Comparison of ENCODE assay signal across 8 cellular contexts in genomic region chr16:8797364-8798173, GRCh38. TPM values are rescaled to one million over a fixed set of nuclear protein-coding genes. Genes with fewer than 3 reads are reported as not detected.
DNase-seq lines count a peak whose midpoint lies in the region; ATAC-seq lines count a peak whose summit lies in the region.

Gene PMM2, plus strand, starts transcription at chr16:8797839. Its CDS starts 44 bp downstream, at chr16:8797883.
Gene TMEM186, minus strand, starts transcription at chr16:8797639. Its CDS starts 25 bp downstream, at chr16:8797614.

- H2BK12ac ChIP-seq in mesenchymal stem cell (ENCODE audit: low read length in 2 of 2), result peak within 1 kb of the TSS in 1 of 2 experiments; percentile 15

- peak within 1 kb of the TSS; percentile 84 to 97 for H3K23ac ChIP-seq in mesenchymal stem cell (ENCODE audit: low read length in 2 of 2)

- DNase-seq in Caki2 (ENCODE audit: low read depth) (peak; percentile 98), HUDEP-2 (lab: John Stamatoyannopoulos, UW; ENCODE audit: unreplicated experiment in 76 of 76) (peak in 75 of 76 experiments; percentile 44 to 96 (median 92)), NOMO-1 treated with dmso at 0.1 percent for 144 hours (lab: John Stamatoyannopoulos, UW; ENCODE audit: unreplicated experiment) (peak; percentile 92), mesenchymal stem cell (peak; percentile 97)
- DNase-seq in activated CD8-positive, alpha-beta memory T cell treated with anti-CD3 and anti-CD28 coated beads for 48 hours (ENCODE audit: low read depth in 2 of 3, low spot score in 2 of 3), result peak; percentile 76 to 90 (median 88)
- peak; percentile 94 for DNase-seq in stimulated activated CD8-positive, alpha-beta memory T cell treated with anti-CD3 and anti-CD28 coated beads, Interleukin-12 subunit alpha, Interleukin-12 subunit beta, amount 100 ng/mL, for 24 hours (ENCODE audit: extremely low read depth)

- no peaks in the 10 kb centered on the region for H3K9me3 ChIP-seq in endocrine pancreas (ENCODE audit: control insufficient read depth, low read length)
- H3K9me3 ChIP-seq in mesenchymal stem cell (ENCODE audit: control insufficient read depth, low read length), result no peaks in the 10 kb centered on the region

- H3K79me1 ChIP-seq in mesenchymal stem cell (replicated peaks; ENCODE audit: low read length, poor library complexity, severe bottlenecking), result peaks cover 20% of the 10 kb centered on the region

- H3K27me3 ChIP-seq in endocrine pancreas (ENCODE audit: control insufficient read depth, insufficient read depth, low read length) (no peaks in the 10 kb centered on the region), mesenchymal stem cell (ENCODE audit: control insufficient read depth in 1 of 2, insufficient read depth in 1 of 2, low read length in 2 of 2) (no peaks in the 10 kb centered on the region)

- peak within 1 kb of the TSS; percentile 98 to 100 for H3K4ac ChIP-seq in mesenchymal stem cell (ENCODE audit: low read depth in 1 of 2, low read length in 2 of 2)

- H3K9ac ChIP-seq in endocrine pancreas (ENCODE audit: control insufficient read depth, insufficient read depth, low read length) (peak within 1 kb of the TSS; percentile 86), mesenchymal stem cell (ENCODE audit: low read length) (peak within 1 kb of the TSS; percentile 98)

- peak within 1 kb of the TSS; percentile 81 for H3K27ac ChIP-seq in mesenchymal stem cell (ENCODE audit: low read length, poor library complexity, severe bottlenecking)

- peak within 1 kb of the TSS; percentile 84 for H2AK5ac ChIP-seq in mesenchymal stem cell (ENCODE audit: low read length, severe bottlenecking)

- H3K4me2 ChIP-seq in mesenchymal stem cell (ENCODE audit: low read length, poor library complexity, severe bottlenecking), result peak within 1 kb of the TSS; percentile 94

- peak within 1 kb of the TSS; percentile 46 for H2AFZ ChIP-seq in mesenchymal stem cell (ENCODE audit: low read depth, low read length)

- in situ Hi-C loops in Caki2 (cut with HindIII; ENCODE audit: low pct_unique_long_range_greater_than_20kb, low sequenced_read_pairs), result no loop called here

- H3K18ac ChIP-seq in mesenchymal stem cell (ENCODE audit: low read depth in 1 of 2, low read length in 2 of 2), result peak within 1 kb of the TSS; percentile 96 to 98

- H4K8ac ChIP-seq in mesenchymal stem cell (ENCODE audit: low read length), result peak within 1 kb of the TSS; percentile 99

- H3K4me3 ChIP-seq in endocrine pancreas (ENCODE audit: control insufficient read depth, insufficient read depth, low read length) (peak within 1 kb of the TSS; percentile 91), mesenchymal stem cell (ENCODE audit: insufficient read depth in 1 of 2, low read depth in 1 of 2, low read length in 2 of 2) (peak within 1 kb of the TSS; percentile 91 to 97)

- H3K36me3 ChIP-seq in endocrine pancreas (ENCODE audit: control insufficient read depth, insufficient read depth, low read length) (peaks cover 3% of the 10 kb centered on the region), mesenchymal stem cell (ENCODE audit: control insufficient read depth in 1 of 2, insufficient read depth in 2 of 2, low read depth in 1 of 2, low read length in 2 of 2) (peaks cover 11 to 49% of the 10 kb centered on the region in 2 experiments)

- peak within 1 kb of the TSS; percentile 77 for H2BK120ac ChIP-seq in mesenchymal stem cell (ENCODE audit: low read depth, low read length)

- peak within 1 kb of the TSS; percentile 79 for H2BK5ac ChIP-seq in mesenchymal stem cell (ENCODE audit: low read depth, low read length, poor library complexity, severe bottlenecking)

- peak; percentile 96 for ATAC-seq in GM21390 (IDR thresholded peaks at IDR 0.05; ENCODE audit: unreplicated experiment)

- H4K91ac ChIP-seq in mesenchymal stem cell (ENCODE audit: low read length), result peak within 1 kb of the TSS; percentile 99

- H3K4me1 ChIP-seq in endocrine pancreas (ENCODE audit: control insufficient read depth, insufficient read depth, low read length), result peaks cover 7% of the 10 kb centered on the region
- peaks cover 11% of the 10 kb centered on the region for H3K4me1 ChIP-seq in mesenchymal stem cell (ENCODE audit: control insufficient read depth, insufficient read depth, low read depth, low read length)

- H3K14ac ChIP-seq in mesenchymal stem cell (ENCODE audit: low read length in 2 of 2), result peak within 1 kb of the TSS; percentile 44 to 96

- WGBS in mesenchymal stem cell, result under 1% methylated on average over 61 of the region's 61 CpGs

- peak within 1 kb of the TSS; percentile 75 for H2BK15ac ChIP-seq in mesenchymal stem cell (ENCODE audit: low read depth, poor library complexity, severe bottlenecking)

RNA-seq across cellular contexts. Expression of gene PMM2, which starts in this region (rescaled TPM):
- total RNA-seq in Caki2 (2014; rRNA removed; shearing (Covaris generic); ENCODE audit: low replicate concordance), result 56.1 and 85.8 TPM in 2 replicates
- 59.6 TPM for polyA plus RNA-seq in mesenchymal stem cell (2013, experiment 1 of 2)
- polyA plus RNA-seq in mesenchymal stem cell (2013, experiment 2 of 2), result 58.9 TPM

RNA-seq across cellular contexts. Expression of gene TMEM186, which starts in this region (rescaled TPM):
- 10.2 and 17.8 TPM in 2 replicates for total RNA-seq in Caki2 (2014; rRNA removed; shearing (Covaris generic); ENCODE audit: low replicate concordance)
- 5.4 TPM for polyA plus RNA-seq in mesenchymal stem cell (2013, experiment 1 of 2)
- polyA plus RNA-seq in mesenchymal stem cell (2013, experiment 2 of 2), result 5.6 TPM

Comparison
In these comparisons a context has a peak if more than half of its experiments do, and no peak if none do; other contexts are left out.
1. Peak in every context shown above with its lines: DNase-seq, ATAC-seq, H3K4me3 ChIP-seq and H3K27ac ChIP-seq.